In the genomic region with DNA sequence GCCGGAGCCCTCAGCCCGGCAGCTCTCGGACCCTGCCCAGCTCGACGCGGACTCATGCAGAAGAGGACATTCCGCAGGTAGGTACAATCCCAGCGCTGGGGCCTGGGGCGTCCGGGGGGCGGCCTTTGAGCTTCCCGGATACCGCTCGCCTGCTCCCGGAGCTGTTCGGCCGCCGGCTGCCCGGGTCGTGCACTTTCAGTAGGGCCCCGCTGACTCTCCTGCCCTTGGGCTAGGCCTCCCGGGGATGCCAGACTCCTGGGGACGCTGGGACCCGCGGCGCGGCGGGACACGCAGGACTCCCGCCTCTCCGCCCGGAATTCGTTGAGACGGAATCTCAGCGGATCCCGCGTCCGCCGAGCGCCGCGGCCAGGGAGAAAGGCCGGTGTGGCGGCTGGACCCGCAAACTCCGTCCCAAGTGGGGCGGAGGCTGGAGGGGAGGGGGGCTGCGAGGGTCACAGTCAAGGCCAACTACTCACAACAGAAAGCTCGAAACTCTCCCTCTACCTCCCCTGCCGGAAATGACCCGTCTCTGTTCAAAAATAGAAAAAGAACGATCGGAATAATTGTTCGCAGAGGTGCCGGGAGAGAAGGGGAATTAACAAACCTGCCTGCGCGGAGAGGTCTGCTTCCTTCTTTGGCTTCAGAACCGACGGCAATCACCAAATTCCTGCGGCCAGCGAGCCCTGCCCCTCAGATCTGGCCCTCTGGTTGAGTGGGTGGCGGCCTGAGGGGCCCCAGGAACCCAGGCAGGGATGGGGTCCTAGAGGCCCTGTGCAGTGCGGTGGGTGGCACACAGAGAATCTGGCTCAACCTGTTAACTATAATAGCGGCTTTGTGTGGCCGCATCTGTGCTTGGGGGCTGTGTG, we compare ENCODE assay signal across 23 cellular contexts. TPM values are rescaled to one million over a fixed set of nuclear protein-coding genes. Genes with fewer than 3 reads are reported as not detected.
DNase-seq lines count a peak whose midpoint lies in the region; ATAC-seq and TF ChIP-seq lines count a peak whose summit lies in the region.
"Had no signal": no experiment of that assay in that cellular context is flagged by ENCODE, and none has a peak within 500 bp of the region (broad histone marks: within the 10 kb centered on the region; RNA-seq: fewer than 3 reads in every experiment).

No MANE protein-coding gene starts in this region.

- H3K27me3 Mint-ChIP-seq in effector memory CD8-positive, alpha-beta T cell = peaks cover 93 to 99% of the 10 kb centered on the region in 2 donors

- no peak for ATAC-seq in SK-N-SH treated with all-trans-retinoic acid at 6 μM for 48 hours
- no peak for ATAC-seq in effector memory CD8-positive, alpha-beta T cell (replicated peaks)
- ATAC-seq: activated CD4-positive, alpha-beta T cell treated with anti-CD3 and anti-CD28 coated beads for 36 hours; activated naive CD4-positive, alpha-beta T cell treated with anti-CD3 and anti-CD28 coated beads, Interleukin-2, amount 50 U/mL, for 72 hours had no signal

- CTCF ChIA-PET in SK-N-SH (lab: Yijun Ruan, JAX) = interaction anchor here (0.7 to 21.6 kb wide), 17 partner anchors 9 to 143 kb away, joined by 3 to 972 read pairs (median 19); partner anchors contain the start of genes KAZALD1 and TLX1

- H3K36me3 Mint-ChIP-seq in effector memory CD8-positive, alpha-beta T cell (ENCODE audit: insufficient read depth) = peaks cover 14% of the 10 kb centered on the region
- H3K36me3 Mint-ChIP-seq: activated naive CD4-positive, alpha-beta T cell treated with anti-CD3 and anti-CD28 coated beads, Interleukin-2, amount 50 U/mL, for 72 hours; mesothelial cell of epicardium had no signal

- no peaks in the 10 kb centered on the region; a peak in 1 of 4 replicates for H3K4me1 ChIP-seq in SK-N-SH (ENCODE audit: control insufficient read depth in 1 of 2, insufficient read depth in 2 of 2, low read depth in 1 of 2, low read length in 1 of 2)
- H3K4me1 ChIP-seq in osteoblast (ENCODE audit: insufficient read depth, low read length) = peaks cover 7% of the 10 kb centered on the region
- H3K4me1 ChIP-seq in ovary (ENCODE audit: insufficient read depth) = no peaks in the 10 kb centered on the region

- intact Hi-C loops in ovary (cut with DNase I) = loop anchor here in 1 of 4 donors (10.0 kb wide), 1 partner anchor 86 kb away; no protein-coding TSS in a partner anchor

- H3K9me3 Mint-ChIP-seq in effector memory CD8-positive, alpha-beta T cell = no peaks in the 10 kb centered on the region
- H3K9me3 Mint-ChIP-seq: activated naive CD4-positive, alpha-beta T cell treated with anti-CD3 and anti-CD28 coated beads, Interleukin-2, amount 50 U/mL, for 72 hours; mesothelial cell of epicardium had no signal

- TF ChIP-seq POLR2A in ovary (IDR thresholded peaks at IDR 0.05) = no peak

- TF ChIP-seq CTCF in SK-N-SH (IDR thresholded peaks at IDR 0.05) (no peak), osteoblast (IDR thresholded peaks at IDR 0.05; ENCODE audit: extremely low read depth, low read depth, low read length) (no peak), ovary (IDR thresholded peaks at IDR 0.05) (no peak)

- no peaks in the 10 kb centered on the region for H3F3A ChIP-seq in SK-N-SH (replicated peaks; ENCODE audit: insufficient read depth)

- DNase-seq in SK-N-SH (peak; percentile 47), H7 (peak; percentile 74), osteoblast (ENCODE audit: insufficient read length, low spot score, missing footprints) (peak; percentile 81), ovary (no peak), OCI-M1 (lab: John Stamatoyannopoulos, UW) (no peak), NCI-H2081 treated with DMSO at 0.1 percent for 48 hours (lab: John Stamatoyannopoulos, UW) (no peak)
- DNase-seq in effector memory CD8-positive, alpha-beta T cell = no peak
- DNase-seq: activated T-cell treated with anti-CD3 and anti-CD28 coated beads for 4 hours; brain microvascular endothelial cell; DND-41; head of caudate nucleus; NCI-H1694; SHP77; stimulated activated naive CD4-positive, alpha-beta T cell treated with Interleukin-2 at 50 U/mL for 16 hours had no signal

- TF ChIP-seq EP300 in SK-N-SH (IDR thresholded peaks at IDR 0.05; ENCODE audit: borderline replicate concordance in 1 of 2, low read depth in 1 of 2, low read length in 1 of 2) (no peak), ovary (IDR thresholded peaks at IDR 0.05) (no peak)

- H4K20me1 ChIP-seq in SK-N-SH (ENCODE audit: insufficient read depth) = no peaks in the 10 kb centered on the region
- no peaks in the 10 kb centered on the region for H4K20me1 ChIP-seq in osteoblast (ENCODE audit: insufficient read depth, low read length)

- peaks cover 16% of the 10 kb centered on the region for H3K27me3 ChIP-seq in SK-N-SH (ENCODE audit: insufficient read depth)
- H3K27me3 ChIP-seq in H7 (ENCODE audit: control insufficient read depth, insufficient read depth, low read length) = peaks cover 100% of the 10 kb centered on the region
- H3K27me3 ChIP-seq in osteoblast (ENCODE audit: insufficient read depth, low read length) = peaks cover 87% of the 10 kb centered on the region
- peaks cover 7% of the 10 kb centered on the region for H3K27me3 ChIP-seq in ovary

- WGBS in SK-N-SH (ENCODE audit: low lambda C conversion rate) = 71% methylated on average over 31 of the region's 65 CpGs
- WGBS in ovary, 3 donors = 7 to 8% (median 7%) methylated on average over 42 to 65 of the region's 65 CpGs

- H2AFZ ChIP-seq in SK-N-SH (ENCODE audit: low read depth) (no peak overlapping the region), osteoblast (ENCODE audit: low read length) (no peak overlapping the region)

- H3K79me2 ChIP-seq in SK-N-SH (ENCODE audit: insufficient read depth) (no peaks in the 10 kb centered on the region), osteoblast (ENCODE audit: insufficient read depth, low read length) (no peaks in the 10 kb centered on the region)

- H3K9me2 ChIP-seq in SK-N-SH = no peaks in the 10 kb centered on the region

- no peak overlapping the region for H3K27ac Mint-ChIP-seq in effector memory CD8-positive, alpha-beta T cell
- H3K27ac Mint-ChIP-seq: activated CD4-positive, alpha-beta T cell treated with anti-CD3 and anti-CD28 coated beads for 36 hours; activated naive CD4-positive, alpha-beta T cell treated with anti-CD3 and anti-CD28 coated beads, Interleukin-2, amount 50 U/mL, for 72 hours; CD14-positive monocyte; mesothelial cell of epicardium had no signal

- H3K4me3 Mint-ChIP-seq in effector memory CD8-positive, alpha-beta T cell = peak overlapping the region; percentile 20 to 24
- H3K4me3 Mint-ChIP-seq: activated CD4-positive, alpha-beta T cell treated with anti-CD3 and anti-CD28 coated beads for 36 hours; mesothelial cell of epicardium had no signal

- TF ChIP-seq RAD21 in SK-N-SH (IDR thresholded peaks at IDR 0.05; ENCODE audit: low read length) = no peak

- POLR2A ChIA-PET in SK-N-SH (lab: Yijun Ruan, JAX) = no interaction called here

- H3K36me3 ChIP-seq in SK-N-SH (replicated peaks in 1 of 2; ENCODE audit: control insufficient read depth in 1 of 2, insufficient read depth in 2 of 2, low read length in 1 of 2) = no peaks in the 10 kb centered on the region
- H3K36me3 ChIP-seq in H7 (replicated peaks; ENCODE audit: control insufficient read depth, insufficient read depth, low read length) = no peaks in the 10 kb centered on the region
- no peaks in the 10 kb centered on the region for H3K36me3 ChIP-seq in osteoblast (ENCODE audit: insufficient read depth, low read length)
- no peaks in the 10 kb centered on the region for H3K36me3 ChIP-seq in ovary
- H3K36me3 ChIP-seq: brain microvascular endothelial cell had no signal

- H3K9me3 ChIP-seq in SK-N-SH (no peaks in the 10 kb centered on the region), osteoblast (ENCODE audit: low read depth, low read length) (no peaks in the 10 kb centered on the region), ovary (no peaks in the 10 kb centered on the region)

- peaks cover 17 to 22% of the 10 kb centered on the region in 2 donors for H3K4me1 Mint-ChIP-seq in effector memory CD8-positive, alpha-beta T cell (ENCODE audit: low read depth in 2 of 2)

- no peak overlapping the region for H3K4me3 ChIP-seq in SK-N-SH (ENCODE audit: low read depth in 2 of 2, low read length in 1 of 2)
- peak overlapping the region; percentile 3 for H3K4me3 ChIP-seq in H7 (ENCODE audit: insufficient read depth, low read depth, low read length)
- no peak overlapping the region for H3K4me3 ChIP-seq in osteoblast (ENCODE audit: insufficient read depth, low read length)
- no peak overlapping the region for H3K4me3 ChIP-seq in ovary

- no peak overlapping the region for H3K9ac ChIP-seq in SK-N-SH

- H3K4me2 ChIP-seq in SK-N-SH (no peak overlapping the region), osteoblast (ENCODE audit: insufficient read depth, low read length) (no peak overlapping the region)

- no peak overlapping the region for H3K27ac ChIP-seq in SK-N-SH (ENCODE audit: low read depth in 2 of 2, low read length in 1 of 2)
- H3K27ac ChIP-seq in osteoblast (ENCODE audit: low read depth, low read length) = no peak overlapping the region
- H3K27ac ChIP-seq in ovary = no peak overlapping the region
- H3K27ac ChIP-seq: brain microvascular endothelial cell had no signal

TF ChIP-seq in SK-N-SH, 30 proteins besides CTCF, POLR2A, EP300 and RAD21 (continues in another document):
- TF ChIP-seq TAF1 (IDR thresholded peaks at IDR 0.05; ENCODE audit: borderline replicate concordance, low read depth, low read length) = no peak
- TF ChIP-seq POLR2AphosphoS5 (IDR thresholded peaks at IDR 0.05; ENCODE audit: low read depth, low read length) = no peak
- TF ChIP-seq GABPA (IDR thresholded peaks at IDR 0.05; ENCODE audit: low read depth) = no peak
- TF ChIP-seq RXRA (IDR thresholded peaks at IDR 0.05; ENCODE audit: borderline replicate concordance, low read depth) = no peak
- TF ChIP-seq EZH2phosphoT487 (IDR thresholded peaks at IDR 0.05; ENCODE audit: borderline replicate concordance, low read depth) = no peak
- no peak for TF ChIP-seq RFX5 (IDR thresholded peaks at IDR 0.05; ENCODE audit: low read length)
- TF ChIP-seq GATA2 (CRISPR knock-in tag; IDR thresholded peaks at IDR 0.05) = no peak

TF ChIP-seq in SK-N-SH treated with all-trans-retinoic acid at 6 μM for 48 hours, 23 proteins besides CTCF, POLR2A, EP300 and RAD21 (continues in another document):
- TF ChIP-seq SNAI2 (CRISPR knock-in tag; IDR thresholded peaks at IDR 0.05) (no peak), ZFP30 (CRISPR knock-in tag; IDR thresholded peaks at IDR 0.05) (no peak), TCF4 (CRISPR knock-in tag; IDR thresholded peaks at IDR 0.05; ENCODE audit: borderline replicate concordance) (no peak), TOX (CRISPR knock-in tag; IDR thresholded peaks at IDR 0.05; ENCODE audit: borderline replicate concordance) (no peak), GLIS3 (CRISPR knock-in tag; IDR thresholded peaks at IDR 0.05) (no peak)

RNA-seq across cellular contexts. Expression of gene TLX1, which starts 9.2 kb away (rescaled TPM):
- polyA plus RNA-seq in SK-N-SH (2012; rRNA removed) (0.02 TPM in 1 of 2 replicates, not detected in the other), ovary (not detected)
- 0.03 TPM in 1 of 2 replicates, not detected in the other for polyA plus RNA-seq in SK-N-SH (2012; cell fraction: cytosol; rRNA removed)
- polyA plus RNA-seq in SK-N-SH (2012; cell fraction: nucleus; rRNA removed) = not detected in 2 replicates
- total RNA-seq in H7 (2014; rRNA removed; shearing (Covaris generic)) = 0.11 TPM in 1 of 2 replicates, not detected in the other
- total RNA-seq in osteoblast (not detected in 2 replicates), ovary (not detected)
- total RNA-seq: activated CD4-positive, alpha-beta T cell treated with anti-CD3 and anti-CD28 coated beads for 36 hours; activated naive CD4-positive, alpha-beta T cell treated with anti-CD3 and anti-CD28 coated beads, Interleukin-2, amount 50 U/mL, for 72 hours; dermis microvascular lymphatic vessel endothelial cell; mesothelial cell of epicardium; osteocyte; ureter had no signal
- polyA plus RNA-seq: CD14-positive monocyte, keratinocyte had no signal

Comparison
In these comparisons a context has a peak if more than half of its experiments do, and no peak if none do; other contexts are left out.
1. DNase-seq: peak in SK-N-SH (single experiment), H7 (single experiment) and osteoblast (single experiment); none in effector memory CD8-positive, alpha-beta T cell (0 of 3), ovary (0 of 5), OCI-M1 (single experiment) and NCI-H2081 treated with DMSO at 0.1 percent for 48 hours (single experiment).